ENCODE assay signal across 18 cellular contexts in genomic region chr13:37319041-37319443, GRCh38.
DNase-seq lines count a peak whose midpoint lies in the region; ATAC-seq and TF ChIP-seq lines count a peak whose summit lies in the region.
"Had no signal": no experiment of that assay in that cellular context is flagged by ENCODE, and none has a peak within 500 bp of the region (broad histone marks: within the 10 kb centered on the region; RNA-seq: fewer than 3 reads in every experiment).

No MANE protein-coding gene starts in this region.

- intact Hi-C loops in left ventricle myocardium superior (cut with micrococcal nuclease) (no loop called here), left colon (cut with DNase I, micrococcal nuclease) (no loop called here)

- no peak for TF ChIP-seq CTCF in fibroblast of mammary gland (conservative IDR thresholded peaks at IDR 0.05; ENCODE audit: control insufficient read depth, insufficient read depth, low read depth, low read length)

- H3K4me3 ChIP-seq in fibroblast of mammary gland (ENCODE audit: control insufficient read depth, low read depth, low read length): no peak overlapping the region

- ATAC-seq in HG03108 (IDR thresholded peaks at IDR 0.05; ENCODE audit: unreplicated experiment) (no peak), left ventricle myocardium superior (no peak), left colon (no peak)

- DNase-seq in AG08395 (ENCODE audit: low spot score): peak; percentile 3
- peak; percentile 14 for DNase-seq in ELR (ENCODE audit: low read depth)
- peak; percentile 54 for DNase-seq in M059J (ENCODE audit: low read depth)
- DNase-seq in fibroblast of mammary gland (ENCODE audit: low read depth): peak; percentile 38
- no peak for DNase-seq in NCI-H345 treated with DMSO at 0.1 percent for 48 hours (lab: John Stamatoyannopoulos, UW; ENCODE audit: unreplicated experiment)
- no peak for DNase-seq in left ventricle myocardium superior
- DNase-seq in left colon: no peak
- DNase-seq: Caco-2; CD4-positive, CD25-positive, alpha-beta regulatory T cell; KBM-7; NCI-H1105 treated with DMSO at 0.1 percent for 48 hours; NCI-H1694; NCI-H2107; NCI-H510A treated with DMSO at 0.1 percent for 48 hours; NCI-H82; RPMI8226; SIG-M5 had no signal

Comparison
In these comparisons a context has a peak if more than half of its experiments do, and no peak if none do; other contexts are left out.
1. DNase-seq: peak in AG08395 (single experiment), ELR (single experiment), M059J (single experiment) and fibroblast of mammary gland (single experiment); none in NCI-H345 treated with DMSO at 0.1 percent for 48 hours (single experiment), left ventricle myocardium superior (single experiment) and left colon (0 of 2).